In genomic region chr17:47896672-47897490, GRCh38 we compare ENCODE assay signal across 2 cellular contexts.
TF ChIP-seq lines count a peak whose summit lies in the region.

No MANE protein-coding gene starts in this region.

TF ChIP-seq in H1, 55 proteins besides CTCF, POLR2A, EP300 and RAD21:
- TF ChIP-seq GTF2F1 (IDR thresholded peaks at IDR 0.05; ENCODE audit: borderline replicate concordance, low read depth, low read length) (no peak), YY1 (IDR thresholded peaks at IDR 0.05; ENCODE audit: low read depth, low read length) (no peak), ASH2L (IDR thresholded peaks at IDR 0.05; ENCODE audit: low read length) (peak; percentile 59), HDAC2 (IDR thresholded peaks at IDR 0.05; ENCODE audit: borderline replicate concordance in 1 of 2, low read depth in 2 of 2, low read length in 2 of 2) (0 out of 4 replicates have a peak, but pooled peaks of 1 of the 2 experiments have one; percentile 40), RBBP5 (IDR thresholded peaks at IDR 0.05; ENCODE audit: borderline replicate concordance, low read depth, low read length) (peak; percentile 72; the same call in 1 of the 2 replicates), POLR2AphosphoS5 (IDR thresholded peaks at IDR 0.05; ENCODE audit: low read depth, low read length) (peak; percentile 3; the same call in 1 of the 2 replicates), SAP30 (IDR thresholded peaks at IDR 0.05; ENCODE audit: insufficient read depth, insufficient replicate concordance, low read length) (no peak), NANOG (IDR thresholded peaks at IDR 0.05; ENCODE audit: insufficient read depth, low read depth, low read length, poor library complexity, severe bottlenecking) (no peak)

TF ChIP-seq in neural cell, 6 proteins besides CTCF, POLR2A, EP300 and RAD21:
- no peak for TF ChIP-seq POLR2AphosphoS5 (IDR thresholded peaks at IDR 0.05)
- TF ChIP-seq, protein P1, sequence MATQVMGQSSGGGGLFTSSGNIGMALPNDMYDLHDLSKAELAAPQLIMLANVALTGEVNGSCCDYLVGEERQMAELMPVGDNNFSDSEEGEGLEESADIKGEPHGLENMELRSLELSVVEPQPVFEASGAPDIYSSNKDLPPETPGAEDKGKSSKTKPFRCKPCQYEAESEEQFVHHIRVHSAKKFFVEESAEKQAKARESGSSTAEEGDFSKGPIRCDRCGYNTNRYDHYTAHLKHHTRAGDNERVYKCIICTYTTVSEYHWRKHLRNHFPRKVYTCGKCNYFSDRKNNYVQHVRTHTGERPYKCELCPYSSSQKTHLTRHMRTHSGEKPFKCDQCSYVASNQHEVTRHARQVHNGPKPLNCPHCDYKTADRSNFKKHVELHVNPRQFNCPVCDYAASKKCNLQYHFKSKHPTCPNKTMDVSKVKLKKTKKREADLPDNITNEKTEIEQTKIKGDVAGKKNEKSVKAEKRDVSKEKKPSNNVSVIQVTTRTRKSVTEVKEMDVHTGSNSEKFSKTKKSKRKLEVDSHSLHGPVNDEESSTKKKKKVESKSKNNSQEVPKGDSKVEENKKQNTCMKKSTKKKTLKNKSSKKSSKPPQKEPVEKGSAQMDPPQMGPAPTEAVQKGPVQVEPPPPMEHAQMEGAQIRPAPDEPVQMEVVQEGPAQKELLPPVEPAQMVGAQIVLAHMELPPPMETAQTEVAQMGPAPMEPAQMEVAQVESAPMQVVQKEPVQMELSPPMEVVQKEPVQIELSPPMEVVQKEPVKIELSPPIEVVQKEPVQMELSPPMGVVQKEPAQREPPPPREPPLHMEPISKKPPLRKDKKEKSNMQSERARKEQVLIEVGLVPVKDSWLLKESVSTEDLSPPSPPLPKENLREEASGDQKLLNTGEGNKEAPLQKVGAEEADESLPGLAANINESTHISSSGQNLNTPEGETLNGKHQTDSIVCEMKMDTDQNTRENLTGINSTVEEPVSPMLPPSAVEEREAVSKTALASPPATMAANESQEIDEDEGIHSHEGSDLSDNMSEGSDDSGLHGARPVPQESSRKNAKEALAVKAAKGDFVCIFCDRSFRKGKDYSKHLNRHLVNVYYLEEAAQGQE (IDR thresholded peaks at IDR 0.05; ENCODE audit: borderline replicate concordance) = no peak
- no peak for TF ChIP-seq SMC3 (conservative IDR thresholded peaks at IDR 0.05; ENCODE audit: poor library complexity)
- TF ChIP-seq EZH2 (IDR thresholded peaks at IDR 0.05; ENCODE audit: borderline replicate concordance, insufficient read depth, low read length, poor library complexity, severe bottlenecking) = no peak
- no peak for TF ChIP-seq TAF1 (IDR thresholded peaks at IDR 0.05; ENCODE audit: low read depth)
- no peak for TF ChIP-seq MXI1 (conservative IDR thresholded peaks at IDR 0.05; ENCODE audit: poor library complexity, severe bottlenecking)
